ENCODE assay signal across 27 cellular contexts in genomic region chr2:134518101-134518500, GRCh38.
"Had no signal": no experiment of that assay in that cellular context is flagged by ENCODE, and none has a peak within 500 bp of the region (broad histone marks: within the 10 kb centered on the region; RNA-seq: fewer than 3 reads in every experiment).

No MANE protein-coding gene starts in this region.

- H3K27ac ChIP-seq: adrenal gland, body of pancreas, epithelial cell of prostate, esophagus squamous epithelium, gastroesophageal sphincter, heart right ventricle had no signal

- DNase-seq: activated CD4-positive, alpha-beta memory T cell treated with anti-CD3 and anti-CD28 coated beads for 36 hours; activated CD4-positive, alpha-beta T cell treated with anti-CD3 and anti-CD28 coated beads for 36 hours; activated CD4-positive, alpha-beta T cell treated with anti-CD3 and anti-CD28 coated beads, Interleukin-2, amount 10 ng/mL, durations not matched to agents 24 days and 14 days; activated CD4-positive, CD25-positive, alpha-beta regulatory T cell; activated CD4-positive, CD25-positive, alpha-beta regulatory T cell treated with anti-CD3 and anti-CD28 coated beads, Interleukin-2, amount 50 U/mL, for 72 hours; activated CD8-positive, alpha-beta memory T cell treated with anti-CD3 and anti-CD28 coated beads, Interleukin-2, amount 10 ng/mL, durations not matched to agents 7 days and 5 days; activated CD8-positive, alpha-beta memory T cell treated with anti-CD3 and anti-CD28 coated beads, Interleukin-2, amount 50 U/mL, for 4 hours; activated CD8-positive, alpha-beta T cell treated with anti-CD3 and anti-CD28 coated beads, Interleukin-2, amount 10 ng/mL, durations not matched to agents 7 days and 5 days; activated effector memory CD4-positive, alpha-beta T cell treated with anti-CD3 and anti-CD28 coated beads, Interleukin-2, amount 50 U/mL, for 16 hours; activated naive CD4-positive, alpha-beta T cell treated with anti-CD3 and anti-CD28 coated beads for 36 hours; activated naive CD8-positive, alpha-beta T cell treated with anti-CD3 and anti-CD28 coated beads for 36 hours; activated naive CD8-positive, alpha-beta T cell treated with anti-CD3 and anti-CD28 coated beads, Interleukin-2, amount 50 U/mL, for 24 hours; activated T-cell treated with anti-CD3 and anti-CD28 coated beads, Interleukin-2, amount 50 U/mL, for 1 hour; activated T-cell treated with anti-CD3 and anti-CD28 coated beads, Interleukin-2, amount 50 U/mL, for 48 hours; adrenal gland; amygdala; aorta; body of pancreas; caudate nucleus; effector CD8-positive, alpha-beta T cell; esophagus squamous epithelium; foreskin melanocyte; heart right ventricle; T-helper 17 cell; T1000 had no signal

- H3K9me3 ChIP-seq: adrenal gland, body of pancreas, esophagus squamous epithelium, gastroesophageal sphincter, heart right ventricle had no signal

- H3K4me3 ChIP-seq: adrenal gland, body of pancreas, esophagus squamous epithelium, gastroesophageal sphincter, heart right ventricle had no signal

- H3K36me3 ChIP-seq: adrenal gland, esophagus squamous epithelium, gastroesophageal sphincter, heart right ventricle had no signal

- H3K4me1 ChIP-seq: adrenal gland, body of pancreas, esophagus squamous epithelium, gastroesophageal sphincter, heart right ventricle had no signal

- ATAC-seq: activated CD4-positive, alpha-beta T cell treated with anti-CD3 and anti-CD28 coated beads for 36 hours; activated CD8-positive, alpha-beta memory T cell treated with anti-CD3 and anti-CD28 coated beads, Interleukin-2, amount 10 ng/mL, durations not matched to agents 7 days and 5 days; activated CD8-positive, alpha-beta T cell treated with anti-CD3 and anti-CD28 coated beads, Interleukin-2, amount 10 ng/mL, durations not matched to agents 7 days and 5 days; activated naive CD8-positive, alpha-beta T cell treated with anti-CD3 and anti-CD28 coated beads, Interleukin-2, amount 50 U/mL, for 24 hours; body of pancreas; gastroesophageal sphincter; heart right ventricle; T-helper 17 cell had no signal

- H3K27me3 ChIP-seq: adrenal gland, body of pancreas had no signal
